ENCODE assay signal across 31 cellular contexts in genomic region chr17:70608193-70608592, GRCh38.
A peak's percentile ranks its signal among the peaks of the same experiment; 100 is the strongest.
DNase-seq lines count a peak whose midpoint lies in the region; ATAC-seq, FAIRE-seq and TF ChIP-seq lines count a peak whose summit lies in the region.
"Had no signal": no experiment of that assay in that cellular context is flagged by ENCODE, and none has a peak within 500 bp of the region (broad histone marks: within the 10 kb centered on the region; RNA-seq: fewer than 3 reads in every experiment).

No MANE protein-coding gene starts in this region.

- CTCF ChIA-PET in endothelial cell of umbilical vein (lab: Charles Lee) = no interaction called here

- H3K4me1 ChIP-seq in endothelial cell of umbilical vein (ENCODE audit: control insufficient read depth, extremely low read depth, insufficient read depth, low read length) = no peaks in the 10 kb centered on the region
- no peaks in the 10 kb centered on the region for H3K4me1 ChIP-seq in right lobe of liver
- H3K4me1 ChIP-seq: BLaER1, left lung, parathyroid adenoma, SJCRH30, spleen, stomach, tibial nerve had no signal

- POLR2A ChIA-PET in endothelial cell of umbilical vein (lab: Charles Lee) = no interaction called here

- intact Hi-C loops in endothelial cell of umbilical vein (cut with micrococcal nuclease) = no loop called here
- intact Hi-C loops in right lobe of liver (cut with DNase I) = no loop called here

- FAIRE-seq in endothelial cell of umbilical vein (lab: Jason Lieb, UNC) = no peak
- FAIRE-seq: H54, TTC549 had no signal

- no peak overlapping the region for H3K27ac Mint-ChIP-seq in stimulated activated effector memory CD8-positive, alpha-beta T cell treated with anti-CD3 and anti-CD28 coated beads, Interleukin-12 subunit alpha, Interleukin-12 subunit beta, amount 100 ng/mL, for 72 hours
- H3K27ac Mint-ChIP-seq: activated naive CD8-positive, alpha-beta T cell treated with anti-CD3 and anti-CD28 coated beads, Interleukin-2, amount 50 U/mL, for 24 hours; immature natural killer cell; neural progenitor cell had no signal

- TF ChIP-seq POLR2A in endothelial cell of umbilical vein (IDR thresholded peaks at IDR 0.05; ENCODE audit: low read depth, low read length) (no peak), right lobe of liver (IDR thresholded peaks at IDR 0.05) (no peak)

- peak; percentile 1 for DNase-seq in HCEC 1CT
- DNase-seq in SK-MEL-5 (ENCODE audit: low read depth, low spot score) = peak; percentile 38
- DNase-seq in endothelial cell of umbilical vein (ENCODE audit: low read depth, low spot score) = peak; percentile 12
- DNase-seq in retinal pigment epithelial cell (ENCODE audit: low read depth) = peak; percentile 74
- DNase-seq in stimulated activated effector memory CD8-positive, alpha-beta T cell treated with anti-CD3 and anti-CD28 coated beads, Interleukin-12 subunit alpha, Interleukin-12 subunit beta, amount 100 ng/mL, for 72 hours (ENCODE audit: low spot score in 2 of 2) = no peak
- no peak for DNase-seq in right lobe of liver
- DNase-seq in NCI-H2107 treated with DMSO at 0.1 percent for 48 hours (lab: John Stamatoyannopoulos, UW; ENCODE audit: unreplicated experiment) = no peak
- no peak for DNase-seq in effector CD8-positive, alpha-beta T cell (lab: John Stamatoyannopoulos, UW)
- DNase-seq: activated CD4-positive, alpha-beta T cell treated with anti-CD3 and anti-CD28 coated beads, Interleukin-2, amount 50 U/mL, for 4 hours; activated naive CD4-positive, alpha-beta T cell; activated naive CD8-positive, alpha-beta T cell treated with anti-CD3 and anti-CD28 coated beads, Interleukin-2, amount 50 U/mL, for 24 hours; cerebellar nuclear complex; EL; immature natural killer cell; left lung; NCI-H1436 treated with DMSO at 0.1 percent for 48 hours; NCI-H2081 treated with DMSO at 0.1 percent for 48 hours; NCI-H226; NCI-H526 treated with DMSO at 0.1 percent for 48 hours; right cardiac atrium; SJCRH30; spleen; stimulated activated CD4-positive, alpha-beta T cell treated with anti-CD3 and anti-CD28 coated beads, Interleukin-2, amount 100 ng/mL, for 48 hours; stomach had no signal

- no peak overlapping the region for H2AFZ ChIP-seq in endothelial cell of umbilical vein (ENCODE audit: low read depth, low read length)
- H2AFZ ChIP-seq: neural progenitor cell, parathyroid adenoma had no signal

- ATAC-seq in stimulated activated effector memory CD8-positive, alpha-beta T cell treated with anti-CD3 and anti-CD28 coated beads, Interleukin-12 subunit alpha, Interleukin-12 subunit beta, amount 100 ng/mL, for 72 hours = no peak
- ATAC-seq in right lobe of liver = no peak
- ATAC-seq: activated naive CD8-positive, alpha-beta T cell treated with anti-CD3 and anti-CD28 coated beads, Interleukin-2, amount 50 U/mL, for 24 hours; left lung; right cardiac atrium had no signal

- no peaks in the 10 kb centered on the region for H3K4me1 Mint-ChIP-seq in stimulated activated effector memory CD8-positive, alpha-beta T cell treated with anti-CD3 and anti-CD28 coated beads, Interleukin-12 subunit alpha, Interleukin-12 subunit beta, amount 100 ng/mL, for 72 hours
- H3K4me1 Mint-ChIP-seq: activated naive CD8-positive, alpha-beta T cell treated with anti-CD3 and anti-CD28 coated beads, Interleukin-2, amount 50 U/mL, for 24 hours; immature natural killer cell had no signal

- H3K36me3 ChIP-seq in endothelial cell of umbilical vein (ENCODE audit: control insufficient read depth in 2 of 2, extremely low read depth in 1 of 2, insufficient read depth in 2 of 2, low read length in 2 of 2) = no peaks in the 10 kb centered on the region
- H3K36me3 ChIP-seq in right lobe of liver = no peaks in the 10 kb centered on the region
- H3K36me3 ChIP-seq: BLaER1, left lung, neural progenitor cell, SJCRH30, spleen, stomach, tibial nerve had no signal

- no peaks in the 10 kb centered on the region for H3K9me1 ChIP-seq in endothelial cell of umbilical vein (replicated peaks; ENCODE audit: control insufficient read depth, extremely low read depth, insufficient read depth, low read length)

- in situ Hi-C loops in SK-MEL-5 (cut with HindIII; ENCODE audit: low pct_unique_long_range_greater_than_20kb, low sequenced_read_pairs) = no loop called here

- dilution Hi-C loops in endothelial cell of umbilical vein (cut with MboI; ENCODE audit: extremely low pct_ligation_motif_present, low sequenced_read_pairs) = no loop called here

- H3K4me3 ChIP-seq in endothelial cell of umbilical vein (replicated peaks in 1 of 3; ENCODE audit: insufficient read depth in 1 of 3, low read depth in 1 of 3, low read length in 3 of 3) (no peak overlapping the region), retinal pigment epithelial cell (ENCODE audit: low read length) (no peak overlapping the region), right lobe of liver (no peak overlapping the region)
- H3K4me3 ChIP-seq: BLaER1, left lung, neural progenitor cell, SJCRH30, spleen, stomach, tibial nerve had no signal

- TF ChIP-seq CTCF in endothelial cell of umbilical vein (IDR thresholded peaks at IDR 0.05; ENCODE audit: extremely low read depth in 1 of 2, insufficient read depth in 1 of 2, low read depth in 1 of 2, low read length in 2 of 2) = no peak
- no peak for TF ChIP-seq CTCF in retinal pigment epithelial cell (conservative IDR thresholded peaks at IDR 0.05; ENCODE audit: low read depth, low read length)
- no peak for TF ChIP-seq CTCF in right lobe of liver (IDR thresholded peaks at IDR 0.05)

- BruUV-seq in endothelial cell of umbilical vein (replicated peaks; lab: Mats Ljungman, UMichigan) = no TSS peak

- H3K9me3 ChIP-seq in endothelial cell of umbilical vein (replicated peaks; ENCODE audit: control insufficient read depth, insufficient read depth, low read length) (no peaks in the 10 kb centered on the region), right lobe of liver (no peaks in the 10 kb centered on the region)
- H3K9me3 ChIP-seq: BLaER1, left lung, SJCRH30, spleen, stomach, tibial nerve had no signal

- WGBS in right lobe of liver (ENCODE audit: insufficient coverage, low coverage, low lambda C conversion rate, missing lambda C conversion rate) = 71% methylated on average over 2 of the region's 2 CpGs

- no peaks in the 10 kb centered on the region for H4K20me1 ChIP-seq in endothelial cell of umbilical vein (replicated peaks; ENCODE audit: control insufficient read depth, extremely low read depth, insufficient read depth, low read length)
- H4K20me1 ChIP-seq: BLaER1 had no signal

- peaks cover 2% of the 10 kb centered on the region for H3K9me3 Mint-ChIP-seq in stimulated activated effector memory CD8-positive, alpha-beta T cell treated with anti-CD3 and anti-CD28 coated beads, Interleukin-12 subunit alpha, Interleukin-12 subunit beta, amount 100 ng/mL, for 72 hours
- H3K9me3 Mint-ChIP-seq: neural progenitor cell had no signal

- H3K4me2 ChIP-seq in endothelial cell of umbilical vein (ENCODE audit: insufficient read depth, low read length) = no peak overlapping the region
- H3K4me2 ChIP-seq: BLaER1, neural progenitor cell had no signal

- no peak overlapping the region for H3K9ac ChIP-seq in endothelial cell of umbilical vein (replicated peaks; ENCODE audit: extremely low read depth, insufficient read depth, low read length)
- H3K9ac ChIP-seq: BLaER1, neural progenitor cell, parathyroid adenoma had no signal

- no peak overlapping the region for H3K4me3 Mint-ChIP-seq in stimulated activated effector memory CD8-positive, alpha-beta T cell treated with anti-CD3 and anti-CD28 coated beads, Interleukin-12 subunit alpha, Interleukin-12 subunit beta, amount 100 ng/mL, for 72 hours
- H3K4me3 Mint-ChIP-seq: activated naive CD8-positive, alpha-beta T cell treated with anti-CD3 and anti-CD28 coated beads, Interleukin-2, amount 50 U/mL, for 24 hours; immature natural killer cell; neural progenitor cell had no signal

- no peaks in the 10 kb centered on the region for H3K27me3 ChIP-seq in endothelial cell of umbilical vein (ENCODE audit: control insufficient read depth in 2 of 2, insufficient read depth in 2 of 2, low read length in 2 of 2)
- no peaks in the 10 kb centered on the region for H3K27me3 ChIP-seq in right lobe of liver
- H3K27me3 ChIP-seq: BLaER1, left lung, neural progenitor cell, spleen, stomach, tibial nerve had no signal

- no peak overlapping the region for H3K27ac ChIP-seq in endothelial cell of umbilical vein (ENCODE audit: insufficient read depth, low read depth, low read length)
- no peak overlapping the region for H3K27ac ChIP-seq in right lobe of liver
- H3K27ac ChIP-seq: BLaER1, HL-60, left lung, neural progenitor cell, parathyroid adenoma, SJCRH30, spleen, stomach, tibial nerve had no signal

- H3K36me3 Mint-ChIP-seq in stimulated activated effector memory CD8-positive, alpha-beta T cell treated with anti-CD3 and anti-CD28 coated beads, Interleukin-12 subunit alpha, Interleukin-12 subunit beta, amount 100 ng/mL, for 72 hours = no peaks in the 10 kb centered on the region
- H3K36me3 Mint-ChIP-seq: immature natural killer cell, neural progenitor cell had no signal

- H3K79me2 ChIP-seq in endothelial cell of umbilical vein (ENCODE audit: control insufficient read depth, insufficient read depth, low read length) = no peaks in the 10 kb centered on the region
- H3K79me2 ChIP-seq: parathyroid adenoma had no signal

TF ChIP-seq in endothelial cell of umbilical vein, 7 proteins besides CTCF, POLR2A, EP300 and RAD21:
- TF ChIP-seq EZH2 (IDR thresholded peaks at IDR 0.05; ENCODE audit: borderline replicate concordance, low read depth, low read length, severe bottlenecking) (no peak), GATA2 (IDR thresholded peaks at IDR 0.05; ENCODE audit: insufficient read depth, insufficient read length, low read depth, low read length) (no peak), FOS (IDR thresholded peaks at IDR 0.05; ENCODE audit: borderline replicate concordance, insufficient read depth, low read length) (no peak), JUN (IDR thresholded peaks at IDR 0.05; ENCODE audit: borderline replicate concordance, insufficient read depth, insufficient read length, low read depth) (no peak), POLR2AphosphoS5 (IDR thresholded peaks at IDR 0.05; ENCODE audit: insufficient read depth, low read depth, low read length) (no peak), MYC (IDR thresholded peaks at IDR 0.05; ENCODE audit: low read depth, low read length) (no peak)
- TF ChIP-seq, protein P1, sequence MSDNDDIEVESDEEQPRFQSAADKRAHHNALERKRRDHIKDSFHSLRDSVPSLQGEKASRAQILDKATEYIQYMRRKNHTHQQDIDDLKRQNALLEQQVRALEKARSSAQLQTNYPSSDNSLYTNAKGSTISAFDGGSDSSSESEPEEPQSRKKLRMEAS (IDR thresholded peaks at IDR 0.05; ENCODE audit: insufficient read depth, insufficient read length) = no peak

Comparison
In these comparisons a context has a peak if more than half of its experiments do, and no peak if none do; other contexts are left out.
1. DNase-seq: peak in HCEC 1CT (single experiment), SK-MEL-5 (single experiment), endothelial cell of umbilical vein (single experiment) and retinal pigment epithelial cell (single experiment); none in stimulated activated effector memory CD8-positive, alpha-beta T cell treated with anti-CD3 and anti-CD28 coated beads, Interleukin-12 subunit alpha, Interleukin-12 subunit beta, amount 100 ng/mL, for 72 hours (0 of 2), right lobe of liver (0 of 3), NCI-H2107 treated with DMSO at 0.1 percent for 48 hours (single experiment) and effector CD8-positive, alpha-beta T cell (single experiment).